2 cellular contexts compared by ENCODE assay signal in genomic region chr5:171308453-171309275, GRCh38.
TF ChIP-seq lines count a peak whose summit lies in the region.

TLX3 (plus strand) TSS chr5:171309248; CDS start chr5:171309366, 118 bp downstream.

TF ChIP-seq in IMR-90, 13 proteins besides CTCF, POLR2A, EP300 and RAD21:
- TF ChIP-seq RFX5 (IDR thresholded peaks at IDR 0.05; ENCODE audit: low read depth, low read length): no peak
- TF ChIP-seq MXI1 (IDR thresholded peaks at IDR 0.05; ENCODE audit: borderline replicate concordance, low read depth, low read length): no peak
- TF ChIP-seq SMC3 (IDR thresholded peaks at IDR 0.05; ENCODE audit: low read depth, low read length): no peak
- TF ChIP-seq CEBPB (IDR thresholded peaks at IDR 0.05; ENCODE audit: low read depth, low read length): no peak
- TF ChIP-seq MAZ (IDR thresholded peaks at IDR 0.05; ENCODE audit: borderline replicate concordance, low read depth, low read length): no peak
- TF ChIP-seq MAFK (IDR thresholded peaks at IDR 0.05; ENCODE audit: low read depth, low read length): no peak
- no peak for TF ChIP-seq USF2 (IDR thresholded peaks at IDR 0.05; ENCODE audit: low read depth, low read length)
- no peak for TF ChIP-seq NFE2L2 (IDR thresholded peaks at IDR 0.05; ENCODE audit: low read depth, low read length)
- no peak for TF ChIP-seq RCOR1 (IDR thresholded peaks at IDR 0.05; ENCODE audit: insufficient replicate concordance, low read length)
- no peak for TF ChIP-seq CHD1 (IDR thresholded peaks at IDR 0.05; ENCODE audit: low read depth, low read length)
- TF ChIP-seq BHLHE40 (IDR thresholded peaks at IDR 0.05; ENCODE audit: low read depth, low read length): no peak
- no peak for TF ChIP-seq FOS (IDR thresholded peaks at IDR 0.05; ENCODE audit: low read depth, low read length)
- TF ChIP-seq, protein P1, sequence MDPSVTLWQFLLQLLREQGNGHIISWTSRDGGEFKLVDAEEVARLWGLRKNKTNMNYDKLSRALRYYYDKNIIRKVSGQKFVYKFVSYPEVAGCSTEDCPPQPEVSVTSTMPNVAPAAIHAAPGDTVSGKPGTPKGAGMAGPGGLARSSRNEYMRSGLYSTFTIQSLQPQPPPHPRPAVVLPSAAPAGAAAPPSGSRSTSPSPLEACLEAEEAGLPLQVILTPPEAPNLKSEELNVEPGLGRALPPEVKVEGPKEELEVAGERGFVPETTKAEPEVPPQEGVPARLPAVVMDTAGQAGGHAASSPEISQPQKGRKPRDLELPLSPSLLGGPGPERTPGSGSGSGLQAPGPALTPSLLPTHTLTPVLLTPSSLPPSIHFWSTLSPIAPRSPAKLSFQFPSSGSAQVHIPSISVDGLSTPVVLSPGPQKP (IDR thresholded peaks at IDR 0.05; ENCODE audit: borderline replicate concordance, low read depth, low read length): no peak

TF ChIP-seq in HepG2, 621 proteins besides CTCF, POLR2A, EP300 and RAD21:
- no peak for TF ChIP-seq ZNF775 (CRISPR knock-in tag; IDR thresholded peaks at IDR 0.05; ENCODE audit: borderline replicate concordance)
- TF ChIP-seq, protein P2, sequence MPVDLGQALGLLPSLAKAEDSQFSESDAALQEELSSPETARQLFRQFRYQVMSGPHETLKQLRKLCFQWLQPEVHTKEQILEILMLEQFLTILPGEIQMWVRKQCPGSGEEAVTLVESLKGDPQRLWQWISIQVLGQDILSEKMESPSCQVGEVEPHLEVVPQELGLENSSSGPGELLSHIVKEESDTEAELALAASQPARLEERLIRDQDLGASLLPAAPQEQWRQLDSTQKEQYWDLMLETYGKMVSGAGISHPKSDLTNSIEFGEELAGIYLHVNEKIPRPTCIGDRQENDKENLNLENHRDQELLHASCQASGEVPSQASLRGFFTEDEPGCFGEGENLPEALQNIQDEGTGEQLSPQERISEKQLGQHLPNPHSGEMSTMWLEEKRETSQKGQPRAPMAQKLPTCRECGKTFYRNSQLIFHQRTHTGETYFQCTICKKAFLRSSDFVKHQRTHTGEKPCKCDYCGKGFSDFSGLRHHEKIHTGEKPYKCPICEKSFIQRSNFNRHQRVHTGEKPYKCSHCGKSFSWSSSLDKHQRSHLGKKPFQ (CRISPR knock-in tag; IDR thresholded peaks at IDR 0.05; ENCODE audit: insufficient replicate concordance): no peak
- no peak for TF ChIP-seq ZNF513 (CRISPR knock-in tag; conservative IDR thresholded peaks at IDR 0.05)
- TF ChIP-seq GTF3A (CRISPR knock-in tag; conservative IDR thresholded peaks at IDR 0.05): no peak
- no peak for TF ChIP-seq SP5 (CRISPR knock-in tag; IDR thresholded peaks at IDR 0.05; ENCODE audit: borderline replicate concordance, low read depth)
- TF ChIP-seq, protein P3, sequence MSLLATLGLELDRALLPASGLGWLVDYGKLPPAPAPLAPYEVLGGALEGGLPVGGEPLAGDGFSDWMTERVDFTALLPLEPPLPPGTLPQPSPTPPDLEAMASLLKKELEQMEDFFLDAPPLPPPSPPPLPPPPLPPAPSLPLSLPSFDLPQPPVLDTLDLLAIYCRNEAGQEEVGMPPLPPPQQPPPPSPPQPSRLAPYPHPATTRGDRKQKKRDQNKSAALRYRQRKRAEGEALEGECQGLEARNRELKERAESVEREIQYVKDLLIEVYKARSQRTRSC (CRISPR knock-in tag; IDR thresholded peaks at IDR 0.05; ENCODE audit: low read depth): no peak
- no peak for TF ChIP-seq SNRNP70 (IDR thresholded peaks at IDR 0.05; ENCODE audit: low read depth, low read length)
- TF ChIP-seq ETS1 (CRISPR knock-in tag; IDR thresholded peaks at IDR 0.05): no peak
- no peak for TF ChIP-seq KDM5B (CRISPR knock-in tag; IDR thresholded peaks at IDR 0.05; ENCODE audit: borderline replicate concordance)
- TF ChIP-seq NKX3-1 (CRISPR knock-in tag; IDR thresholded peaks at IDR 0.05): no peak
- TF ChIP-seq ZNF124 (CRISPR knock-in tag; IDR thresholded peaks at IDR 0.05): no peak
- TF ChIP-seq ZNF232 (CRISPR knock-in tag; IDR thresholded peaks at IDR 0.05; ENCODE audit: borderline replicate concordance): no peak
